Comparison of ENCODE assay signal across 1 cellular context in the genomic region with DNA sequence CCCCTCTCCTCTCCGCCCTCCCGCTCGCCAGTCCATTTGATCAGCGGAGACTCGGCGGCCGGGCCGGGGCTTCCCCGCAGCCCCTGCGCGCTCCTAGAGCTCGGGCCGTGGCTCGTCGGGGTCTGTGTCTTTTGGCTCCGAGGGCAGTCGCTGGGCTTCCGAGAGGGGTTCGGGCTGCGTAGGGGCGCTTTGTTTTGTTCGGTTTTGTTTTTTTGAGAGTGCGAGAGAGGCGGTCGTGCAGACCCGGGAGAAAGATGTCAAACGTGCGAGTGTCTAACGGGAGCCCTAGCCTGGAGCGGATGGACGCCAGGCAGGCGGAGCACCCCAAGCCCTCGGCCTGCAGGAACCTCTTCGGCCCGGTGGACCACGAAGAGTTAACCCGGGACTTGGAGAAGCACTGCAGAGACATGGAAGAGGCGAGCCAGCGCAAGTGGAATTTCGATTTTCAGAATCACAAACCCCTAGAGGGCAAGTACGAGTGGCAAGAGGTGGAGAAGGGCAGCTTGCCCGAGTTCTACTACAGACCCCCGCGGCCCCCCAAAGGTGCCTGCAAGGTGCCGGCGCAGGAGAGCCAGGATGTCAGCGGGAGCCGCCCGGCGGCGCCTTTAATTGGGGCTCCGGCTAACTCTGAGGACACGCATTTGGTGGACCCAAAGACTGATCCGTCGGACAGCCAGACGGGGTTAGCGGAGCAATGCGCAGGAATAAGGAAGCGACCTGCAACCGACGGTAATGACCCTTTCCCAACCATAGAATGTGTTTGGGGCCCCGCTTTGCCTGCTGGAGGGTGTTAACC.
A peak's percentile ranks its signal among the peaks of the same experiment; 100 is the strongest.
TF ChIP-seq lines count a peak whose summit lies in the region.

No MANE protein-coding gene starts in this region.

TF ChIP-seq in IMR-90, 13 proteins besides CTCF, POLR2A, EP300 and RAD21:
- TF ChIP-seq ELK1 (IDR thresholded peaks at IDR 0.05; ENCODE audit: borderline replicate concordance, low read depth, low read length) (no peak), CHD1 (IDR thresholded peaks at IDR 0.05; ENCODE audit: low read depth, low read length) (0 out of 2 replicates have a peak, but pooled peaks have one; percentile 47)
